1 cellular context compared by ENCODE assay signal in the genomic region with DNA sequence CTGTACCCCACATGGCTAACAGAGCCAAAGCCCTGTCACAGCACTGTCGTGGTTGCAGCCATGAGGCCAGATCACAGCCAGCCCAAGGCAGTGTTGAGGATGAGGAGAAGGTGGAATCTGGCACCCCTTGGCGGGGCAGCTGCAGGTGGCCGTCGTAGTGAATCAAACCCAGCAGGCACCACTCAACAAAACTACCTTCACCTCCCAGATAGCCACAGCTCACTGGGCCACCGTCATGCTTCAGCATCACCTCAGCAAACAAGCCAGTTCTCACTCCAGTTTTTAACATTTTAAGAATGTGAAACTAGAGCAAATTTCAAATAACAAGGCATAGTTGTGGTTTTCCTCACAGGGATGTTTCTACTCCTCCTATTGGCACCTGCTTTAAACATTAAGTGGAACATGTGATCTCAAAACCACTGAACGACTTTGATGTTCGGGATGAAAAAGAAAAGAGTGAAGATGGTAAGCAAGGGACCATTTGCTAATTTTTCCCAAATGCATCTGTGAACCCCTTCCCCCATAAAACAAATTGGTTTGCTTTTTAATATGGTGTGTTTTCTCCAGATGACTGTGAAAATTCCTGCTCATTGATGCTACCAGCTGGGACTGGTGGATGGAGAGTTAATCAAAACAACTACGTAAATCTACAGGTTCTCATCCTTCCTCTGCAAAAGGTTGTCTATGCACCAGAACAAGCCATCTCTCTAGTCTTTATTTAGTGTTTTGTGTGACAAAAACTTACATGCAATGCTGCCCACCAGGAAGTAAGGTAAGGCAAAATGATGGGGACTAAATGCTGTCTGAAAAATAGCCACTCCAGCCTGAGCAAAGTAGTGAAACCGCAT.
TF ChIP-seq lines count a peak whose summit lies in the region.

No MANE protein-coding gene starts in this region.

TF ChIP-seq in IMR-90, 13 proteins besides CTCF, POLR2A, EP300 and RAD21 (continued from another document):
- TF ChIP-seq CHD1 (IDR thresholded peaks at IDR 0.05; ENCODE audit: low read depth, low read length) (no peak), FOS (IDR thresholded peaks at IDR 0.05; ENCODE audit: low read depth, low read length) (no peak)
